In genomic region chr6:85118233-85118632, GRCh38 we compare ENCODE assay signal across 19 cellular contexts.
DNase-seq lines count a peak whose midpoint lies in the region; ATAC-seq and TF ChIP-seq lines count a peak whose summit lies in the region.
"Had no signal": no experiment of that assay in that cellular context is flagged by ENCODE, and none has a peak within 500 bp of the region (broad histone marks: within the 10 kb centered on the region; RNA-seq: fewer than 3 reads in every experiment).

No MANE protein-coding gene starts in this region.

- H3K4me1 ChIP-seq in BE2C (no peaks in the 10 kb centered on the region), GM23338 (ENCODE audit: insufficient read depth) (peaks cover 6% of the 10 kb centered on the region), transverse colon (no peaks in the 10 kb centered on the region)
- H3K4me1 ChIP-seq: colonic mucosa, right lobe of liver had no signal

- H3K9me2 ChIP-seq in GM23338 (ENCODE audit: insufficient read depth): peaks cover 3% of the 10 kb centered on the region; the same call in 1 of the 2 replicates

- no peak overlapping the region for H3K4me3 Mint-ChIP-seq in GM23338
- H3K4me3 Mint-ChIP-seq: activated T-cell treated with anti-CD3 and anti-CD28 coated beads, Interleukin-2, amount 50 U/mL, for 72 hours; stimulated activated naive CD8-positive, alpha-beta T cell treated with anti-CD3 and anti-CD28 coated beads, Interleukin-15, amount 100 ng/mL, for 72 hours had no signal

- H3K27me3 Mint-ChIP-seq in GM23338 (ENCODE audit: insufficient read depth, low read depth, poor library complexity): peaks cover 5% of the 10 kb centered on the region

- no peaks in the 10 kb centered on the region for H4K20me1 ChIP-seq in GM23338 (replicated peaks; ENCODE audit: insufficient read depth)

- ATAC-seq in GM23338 (peak; percentile 59), HG03342 (IDR thresholded peaks at IDR 0.05; ENCODE audit: unreplicated experiment) (no peak)
- ATAC-seq: activated naive CD4-positive, alpha-beta T cell treated with anti-CD3 and anti-CD28 coated beads, Interleukin-2, amount 50 U/mL, for 72 hours; activated T-cell treated with anti-CD3 and anti-CD28 coated beads, Interleukin-2, amount 50 U/mL, for 72 hours; left ventricle myocardium superior; right lobe of liver; stimulated activated naive CD8-positive, alpha-beta T cell treated with anti-CD3 and anti-CD28 coated beads, Interleukin-15, amount 100 ng/mL, for 72 hours had no signal

- TF ChIP-seq CTCF in BE2C (IDR thresholded peaks at IDR 0.05; ENCODE audit: low read depth, low read length): peak; percentile 33; the same call in 1 of the 2 replicates
- TF ChIP-seq CTCF in GM23338 (conservative IDR thresholded peaks at IDR 0.05; ENCODE audit: low read depth in 2 of 2): peak; percentile 62 to 90
- TF ChIP-seq CTCF in WERI-Rb-1 (IDR thresholded peaks at IDR 0.05; ENCODE audit: low read depth, low read length): peak; percentile 19; the same call in 1 of the 2 replicates
- TF ChIP-seq CTCF in transverse colon (IDR thresholded peaks at IDR 0.05): no peak

- TF ChIP-seq POLR2A in transverse colon (IDR thresholded peaks at IDR 0.05): no peak

- H3K27ac Mint-ChIP-seq in GM23338: no peak overlapping the region
- H3K27ac Mint-ChIP-seq: activated naive CD4-positive, alpha-beta T cell treated with anti-CD3 and anti-CD28 coated beads, Interleukin-2, amount 50 U/mL, for 72 hours; activated T-cell treated with anti-CD3 and anti-CD28 coated beads, Interleukin-2, amount 50 U/mL, for 72 hours; stimulated activated naive CD8-positive, alpha-beta T cell treated with anti-CD3 and anti-CD28 coated beads, Interleukin-15, amount 100 ng/mL, for 72 hours had no signal

- H3K9me3 ChIP-seq in BE2C: no peaks in the 10 kb centered on the region
- no peaks in the 10 kb centered on the region for H3K9me3 ChIP-seq in WERI-Rb-1 (ENCODE audit: severe bottlenecking)
- H3K9me3 ChIP-seq in transverse colon: no peaks in the 10 kb centered on the region
- H3K9me3 ChIP-seq: colonic mucosa, right lobe of liver had no signal

- no peak for TF ChIP-seq EP300 in transverse colon (IDR thresholded peaks at IDR 0.05; ENCODE audit: low read depth)

- no peak overlapping the region for H2AFZ ChIP-seq in GM23338
- H2AFZ ChIP-seq: GM23248 had no signal

- H3K9me3 Mint-ChIP-seq in GM23338: no peaks in the 10 kb centered on the region

- H3K27ac ChIP-seq in GM23338 (ENCODE audit: low read depth): no peak overlapping the region
- H3K27ac ChIP-seq in WERI-Rb-1: no peak overlapping the region
- no peak overlapping the region for H3K27ac ChIP-seq in transverse colon
- H3K27ac ChIP-seq: colonic mucosa, GM23248, right lobe of liver had no signal

- H3K36me3 ChIP-seq in BE2C (no peaks in the 10 kb centered on the region), GM23338 (ENCODE audit: insufficient read depth) (no peaks in the 10 kb centered on the region), WERI-Rb-1 (no peaks in the 10 kb centered on the region), transverse colon (no peaks in the 10 kb centered on the region)
- H3K36me3 ChIP-seq: colonic mucosa, right lobe of liver had no signal

- no peak overlapping the region for H3K4me3 ChIP-seq in BE2C (ENCODE audit: low read depth, low read length)
- H3K4me3 ChIP-seq in GM23338: no peak overlapping the region
- H3K4me3 ChIP-seq in WERI-Rb-1 (ENCODE audit: low read depth, low read length): no peak overlapping the region
- no peak overlapping the region for H3K4me3 ChIP-seq in transverse colon
- H3K4me3 ChIP-seq: colonic mucosa, GM23248, right lobe of liver had no signal

- H3K79me2 ChIP-seq in GM23338 (replicated peaks; ENCODE audit: insufficient read depth): no peaks in the 10 kb centered on the region

- peaks cover 11% of the 10 kb centered on the region for H3K4me1 Mint-ChIP-seq in GM23338
- H3K4me1 Mint-ChIP-seq: stimulated activated naive CD8-positive, alpha-beta T cell treated with anti-CD3 and anti-CD28 coated beads, Interleukin-15, amount 100 ng/mL, for 72 hours had no signal

- in situ Hi-C loops in transverse colon (cut with MboI; ENCODE audit: low pct_ligation_motif_present in 1 of 4, low pct_unique_long_range_greater_than_20kb in 1 of 4, low sequenced_read_pairs in 3 of 4): no loop called here

- H3K27me3 ChIP-seq in BE2C: no peaks in the 10 kb centered on the region
- H3K27me3 ChIP-seq in GM23338 (ENCODE audit: insufficient read depth): no peaks in the 10 kb centered on the region
- peaks cover 63% of the 10 kb centered on the region for H3K27me3 ChIP-seq in WERI-Rb-1 (ENCODE audit: insufficient read depth, low read depth, severe bottlenecking)
- H3K27me3 ChIP-seq in transverse colon: no peaks in the 10 kb centered on the region
- H3K27me3 ChIP-seq: colonic mucosa, right lobe of liver had no signal

- 0 out of 2 replicates have a peak, but pooled peaks cover 4% of the 10 kb centered on the region for H3F3A ChIP-seq in GM23338 (replicated peaks; ENCODE audit: low read depth)

- H3K36me3 Mint-ChIP-seq in GM23338 (ENCODE audit: low read depth): no peaks in the 10 kb centered on the region
- H3K36me3 Mint-ChIP-seq: activated naive CD4-positive, alpha-beta T cell treated with anti-CD3 and anti-CD28 coated beads, Interleukin-2, amount 50 U/mL, for 72 hours had no signal

- intact Hi-C loops in transverse colon (cut with DNase I; ENCODE audit: low total_unique reads): no loop called here

- DNase-seq in BE2C (no peak), GM23338 (ENCODE audit: low spot score) (peak; percentile 50), WERI-Rb-1 (no peak), iPS-NIHi11 (ENCODE audit: low spot score) (peak; percentile 29), transverse colon (no peak)
- no peak for DNase-seq in effector CD4-positive, alpha-beta T cell
- DNase-seq in stimulated activated CD8-positive, alpha-beta memory T cell treated with anti-CD3 and anti-CD28 coated beads, Interleukin-4, amount 100 ng/mL, for 48 hours: no peak
- DNase-seq: activated T-cell treated with anti-CD3 and anti-CD28 coated beads, Interleukin-2, amount 50 U/mL, for 72 hours; colonic mucosa; GM23248; left ventricle myocardium superior; NCI-H187; occipital lobe; right lobe of liver; Right ventricle myocardium superior; stimulated activated naive CD8-positive, alpha-beta T cell treated with anti-CD3 and anti-CD28 coated beads, Interleukin-15, amount 100 ng/mL, for 72 hours; T-helper 1 cell had no signal

- no peak overlapping the region for H3K4me2 ChIP-seq in GM23338

- 63 to 76% methylated on average over 4 to 5 of the region's 5 CpGs for WGBS in transverse colon (ENCODE audit: low coverage in 1 of 2), 2 donors

TF ChIP-seq in GM23338, 12 proteins besides CTCF, POLR2A, EP300 and RAD21 (continues in another document):
- TF ChIP-seq STAT1 (IDR thresholded peaks at IDR 0.05; ENCODE audit: unreplicated experiment): no peak
- TF ChIP-seq CREB1 (CRISPR knock-in tag; IDR thresholded peaks at IDR 0.05; ENCODE audit: low read depth): no peak

Comparison
In these comparisons a context has a peak if more than half of its experiments do, and no peak if none do; other contexts are left out.
1. DNase-seq: peak in GM23338 (single experiment) and iPS-NIHi11 (single experiment); none in BE2C (single experiment), WERI-Rb-1 (single experiment), transverse colon (single experiment), effector CD4-positive, alpha-beta T cell (single experiment) and stimulated activated CD8-positive, alpha-beta memory T cell treated with anti-CD3 and anti-CD28 coated beads, Interleukin-4, amount 100 ng/mL, for 48 hours (single experiment).
2. CTCF ChIP-seq: peak in BE2C (single experiment), GM23338 (2 of 2) and WERI-Rb-1 (single experiment); none in transverse colon (0 of 5).